10 cellular contexts compared by ENCODE assay signal in the genomic region with DNA sequence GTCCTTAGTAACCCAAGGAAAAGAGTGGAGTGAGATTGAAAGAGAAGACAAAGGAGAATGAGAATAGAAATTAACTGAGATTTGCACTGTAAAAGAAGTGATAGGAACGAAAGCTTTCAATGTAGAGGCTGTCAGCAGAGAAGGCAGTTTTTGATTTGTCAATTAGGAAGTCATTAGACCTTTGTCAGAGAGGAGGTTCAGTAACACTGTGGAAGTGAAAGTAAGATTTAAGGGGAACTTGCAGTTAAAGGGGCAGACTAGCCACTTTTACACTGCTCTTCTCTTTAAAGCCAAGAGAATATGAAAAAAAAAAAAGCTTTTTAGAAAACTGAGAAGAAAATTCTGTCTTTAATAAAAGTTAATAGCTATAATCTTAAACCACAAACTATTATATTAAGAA.
DNase-seq lines count a peak whose midpoint lies in the region; ATAC-seq and TF ChIP-seq lines count a peak whose summit lies in the region.
"Had no signal": no experiment of that assay in that cellular context is flagged by ENCODE, and none has a peak within 500 bp of the region (broad histone marks: within the 10 kb centered on the region; RNA-seq: fewer than 3 reads in every experiment).

No MANE protein-coding gene starts in this region.

- H3K36me3 ChIP-seq in ACC112 (ENCODE audit: insufficient read depth, low read length): no peaks in the 10 kb centered on the region

- H3K27ac ChIP-seq in ACC112 (ENCODE audit: low read depth, low read length): peak overlapping the region; percentile 67
- H3K27ac ChIP-seq: C4-2B had no signal

- H3K79me2 ChIP-seq in ACC112 (ENCODE audit: control insufficient read depth, insufficient read depth, low read length, unreplicated experiment): no peaks in the 10 kb centered on the region

- no peaks in the 10 kb centered on the region for H3K27me3 Mint-ChIP-seq in activated T-cell treated with anti-CD3 and anti-CD28 coated beads, Interleukin-2, amount 50 U/mL, for 24 hours

- H2AFZ ChIP-seq in ACC112 (ENCODE audit: low read length, unreplicated experiment): peak overlapping the region; percentile 84

- no peak overlapping the region for H3K27ac Mint-ChIP-seq in activated T-cell treated with anti-CD3 and anti-CD28 coated beads, Interleukin-2, amount 50 U/mL, for 24 hours

- TF ChIP-seq CTCF in choroid plexus epithelial cell (conservative IDR thresholded peaks at IDR 0.05; ENCODE audit: low read depth, low read length): no peak

- H3K4me1 ChIP-seq in ACC112 (ENCODE audit: control insufficient read depth, insufficient read depth, low read length, unreplicated experiment): peaks cover 37% of the 10 kb centered on the region

- H3K4me1 Mint-ChIP-seq in activated T-cell treated with anti-CD3 and anti-CD28 coated beads, Interleukin-2, amount 50 U/mL, for 24 hours (ENCODE audit: low read depth): no peaks in the 10 kb centered on the region
- H3K4me1 Mint-ChIP-seq: neural crest cell had no signal

- no peaks in the 10 kb centered on the region for H3K27me3 ChIP-seq in ACC112 (ENCODE audit: insufficient read depth, low read length)

- peak overlapping the region; percentile 46 for H3K4me3 ChIP-seq in ACC112 (ENCODE audit: low read depth, low read length)
- no peak overlapping the region for H3K4me3 ChIP-seq in choroid plexus epithelial cell (ENCODE audit: low read depth, low read length)

- H3K4me3 Mint-ChIP-seq in activated T-cell treated with anti-CD3 and anti-CD28 coated beads, Interleukin-2, amount 50 U/mL, for 24 hours: no peak overlapping the region
- H3K4me3 Mint-ChIP-seq: neural crest cell had no signal

- H3K36me3 Mint-ChIP-seq in activated T-cell treated with anti-CD3 and anti-CD28 coated beads, Interleukin-2, amount 50 U/mL, for 24 hours (ENCODE audit: low read depth): no peaks in the 10 kb centered on the region

- ATAC-seq in GM19452 (IDR thresholded peaks at IDR 0.05; ENCODE audit: unreplicated experiment) (peak; percentile 92), HG03354 (IDR thresholded peaks at IDR 0.05; ENCODE audit: poor library complexity, severe bottlenecking, unreplicated experiment) (peak; percentile 97), SK-N-SH treated with all-trans-retinoic acid at 6 μM for 48 hours (no peak)

- no peaks in the 10 kb centered on the region for H3K9me3 Mint-ChIP-seq in activated T-cell treated with anti-CD3 and anti-CD28 coated beads, Interleukin-2, amount 50 U/mL, for 24 hours
- H3K9me3 Mint-ChIP-seq: neural crest cell had no signal

- DNase-seq in choroid plexus epithelial cell (ENCODE audit: low read depth): peak; percentile 59
- DNase-seq in cortex of kidney (lab: John Stamatoyannopoulos, UW): no peak
- DNase-seq in activated T-cell treated with anti-CD3 and anti-CD28 coated beads, Interleukin-2, amount 50 U/mL, for 24 hours: no peak
- no peak for DNase-seq in NCI-H146 (lab: John Stamatoyannopoulos, UW)

TF ChIP-seq in SK-N-SH treated with all-trans-retinoic acid at 6 μM for 48 hours, 23 proteins besides CTCF, POLR2A, EP300 and RAD21:
- TF ChIP-seq ZNF8 (CRISPR knock-in tag; IDR thresholded peaks at IDR 0.05): no peak
- no peak for TF ChIP-seq ZNF565 (CRISPR knock-in tag; conservative IDR thresholded peaks at IDR 0.05; ENCODE audit: low read depth)
- TF ChIP-seq ZC3H10 (CRISPR knock-in tag; IDR thresholded peaks at IDR 0.05): no peak
- no peak for TF ChIP-seq RARB (CRISPR knock-in tag; IDR thresholded peaks at IDR 0.05)
